Comparison of ENCODE assay signal across 7 cellular contexts in genomic region chr10:5410787-5411186, GRCh38. TPM values are rescaled to one million over a fixed set of nuclear protein-coding genes. Genes with fewer than 3 reads are reported as not detected.
"Had no signal": no experiment of that assay in that cellular context is flagged by ENCODE, and none has a peak within 500 bp of the region (broad histone marks: within the 10 kb centered on the region; RNA-seq: fewer than 3 reads in every experiment).

No MANE protein-coding gene starts in this region.

RNA-seq across cellular contexts. Expression of gene TUBAL3, which starts 6.2 kb away (rescaled TPM):
- total RNA-seq: LHCN-M2, OCI-LY7, PC-3, SJSA1 had no signal
- polyA plus RNA-seq: SK-N-SH had no signal

RNA-seq across cellular contexts. Expression of gene UCN3, which starts 46.0 kb away (rescaled TPM):
- total RNA-seq: LHCN-M2, MCF 10A, OCI-LY7, PC-3, Right ventricle myocardium superior, SJSA1 had no signal
- polyA plus RNA-seq: SK-N-SH had no signal
